ENCODE assay signal across 24 cellular contexts in genomic region chr1:244021427-244021826, GRCh38. TPM values are rescaled to one million over a fixed set of nuclear protein-coding genes. Genes with fewer than 3 reads are reported as not detected.
DNase-seq lines count a peak whose midpoint lies in the region; ATAC-seq and TF ChIP-seq lines count a peak whose summit lies in the region.
"Had no signal": no experiment of that assay in that cellular context is flagged by ENCODE, and none has a peak within 500 bp of the region (broad histone marks: within the 10 kb centered on the region; RNA-seq: fewer than 3 reads in every experiment).

No MANE protein-coding gene starts in this region.

- H3K27ac Mint-ChIP-seq in endodermal cell, result no peak overlapping the region
- H3K27ac Mint-ChIP-seq: CD8-positive, alpha-beta T cell; HFFc6; T-cell had no signal

- no peaks in the 10 kb centered on the region for H3K36me3 Mint-ChIP-seq in endodermal cell (ENCODE audit: low read depth)
- H3K36me3 Mint-ChIP-seq: CD8-positive, alpha-beta T cell; T-cell had no signal

- no peak overlapping the region for H4K91ac ChIP-seq in neuronal stem cell (ENCODE audit: low read depth, low read length, poor library complexity)

- H3K27me3 Mint-ChIP-seq in endodermal cell (ENCODE audit: insufficient read depth), result no peaks in the 10 kb centered on the region

- H3K27ac ChIP-seq in HUES64 (ENCODE audit: low read depth, low read length) (peak overlapping the region; percentile 28; the same call in 1 of the 2 replicates), endodermal cell (ENCODE audit: low read depth, low read length) (peak overlapping the region; percentile 88), neuronal stem cell (replicated peaks; ENCODE audit: low read length) (no peak overlapping the region)

- H3K4me3 ChIP-seq in HUES64 (ENCODE audit: low read length) (no peak overlapping the region), endodermal cell (ENCODE audit: low read length) (no peak overlapping the region), neuronal stem cell (ENCODE audit: low read length in 2 of 2) (no peak overlapping the region)

- H3K27me3 ChIP-seq in HUES64 (ENCODE audit: insufficient read depth, low read length) (no peaks in the 10 kb centered on the region), endodermal cell (ENCODE audit: control insufficient read depth, insufficient read depth, low read length, poor library complexity, severe bottlenecking) (no peaks in the 10 kb centered on the region), neuronal stem cell (ENCODE audit: control insufficient read depth in 3 of 3, insufficient read depth in 3 of 3, low read depth in 1 of 3, low read length in 3 of 3) (no peaks in the 10 kb centered on the region)

- H3K4me1 Mint-ChIP-seq in endodermal cell, result no peaks in the 10 kb centered on the region
- H3K4me1 Mint-ChIP-seq: T-cell had no signal

- H3K18ac ChIP-seq in neuronal stem cell (ENCODE audit: low read length), result peak overlapping the region; percentile 12

- WGBS in HUES64, result 54% methylated on average over 1 of the region's 1 CpG
- WGBS in endodermal cell (ENCODE audit: insufficient coverage in 1 of 2, insufficient read length in 1 of 2), 2 experiments, result 63 to 86% methylated on average over 1 of the region's 1 CpG
- no CpG with 5 or more reads among the region's 1 CpG for whole genome bisulfite sequencing in neuronal stem cell (ENCODE audit: extremely low coverage in 2 of 2, insufficient read length in 2 of 2, insufficient replicate concordance in 1 of 2), 2 donors

- peak; percentile 8 for DNase-seq in ELF-1 (ENCODE audit: low read depth, low spot score)
- DNase-seq in endodermal cell, result no peak
- no peak for DNase-seq in neuronal stem cell (ENCODE audit: low spot score)
- no peak for DNase-seq in iPS-NIHi7 (ENCODE audit: extremely low spot score)
- no peak for DNase-seq in superior temporal gyrus (ENCODE audit: extremely low spot score)
- DNase-seq: 8988T; AML-193; C1 segment of cervical spinal cord; Calu3; CD8-positive, alpha-beta T cell; GDM1; HFFc6; KBM-7; MM.1S; NCI-H1048; NCI-H1436; NCI-H2029; NCI-H2227 treated with DMSO at 0.1 percent for 48 hours; NCI-H510A treated with DMSO at 0.1 percent for 48 hours; NCI-H774; T-cell had no signal

- no peak overlapping the region for H3K4me3 Mint-ChIP-seq in endodermal cell
- H3K4me3 Mint-ChIP-seq: CD8-positive, alpha-beta T cell; HFFc6; T-cell had no signal

- H3K9me3 Mint-ChIP-seq in endodermal cell, result peaks cover 4% of the 10 kb centered on the region
- H3K9me3 Mint-ChIP-seq: CD8-positive, alpha-beta T cell; HFFc6 had no signal

- H3K4me2 ChIP-seq in neuronal stem cell (ENCODE audit: insufficient read depth, low read length, poor library complexity, severe bottlenecking), result no peak overlapping the region

- H2BK12ac ChIP-seq in neuronal stem cell (ENCODE audit: low read length), result no peak overlapping the region

- no peak overlapping the region for H4K8ac ChIP-seq in neuronal stem cell (ENCODE audit: low read depth, low read length)

- H3K14ac ChIP-seq in neuronal stem cell (ENCODE audit: low read length), result no peak overlapping the region

- no peak for ATAC-seq in HG03457 (IDR thresholded peaks at IDR 0.05; ENCODE audit: unreplicated experiment)
- ATAC-seq: CD8-positive, alpha-beta T cell; Panc1; T-cell had no signal

- no peak overlapping the region for H2AK5ac ChIP-seq in neuronal stem cell (ENCODE audit: low read depth, low read length)

- no peak overlapping the region for H3K23ac ChIP-seq in neuronal stem cell (ENCODE audit: low read depth, low read length, poor library complexity)

- no peaks in the 10 kb centered on the region for H3K79me1 ChIP-seq in neuronal stem cell (ENCODE audit: low read depth, low read length)

- H3K4ac ChIP-seq in neuronal stem cell (ENCODE audit: low read length), result no peak overlapping the region

- H3K9ac ChIP-seq in HUES64 (ENCODE audit: low read depth, low read length) (no peak overlapping the region), endodermal cell (ENCODE audit: extremely low read depth, low read length, poor library complexity, severe bottlenecking) (no peak overlapping the region), neuronal stem cell (ENCODE audit: low read depth, low read length, poor library complexity) (no peak overlapping the region)

- H3K9me3 ChIP-seq in HUES64 (ENCODE audit: insufficient read depth, low read depth, low read length), result no peaks in the 10 kb centered on the region
- H3K9me3 ChIP-seq in endodermal cell (ENCODE audit: control insufficient read depth, low read length), result no peaks in the 10 kb centered on the region
- H3K9me3 ChIP-seq in neuronal stem cell (replicated peaks in 1 of 2; ENCODE audit: control insufficient read depth in 2 of 2, insufficient read depth in 1 of 2, low read depth in 1 of 2, low read length in 2 of 2), result no peaks in the 10 kb centered on the region

- no peak overlapping the region for H2BK15ac ChIP-seq in neuronal stem cell (ENCODE audit: low read length)

- H2AFZ ChIP-seq in neuronal stem cell (ENCODE audit: low read length), result peak overlapping the region; percentile 69

- TF ChIP-seq CTCF in endodermal cell (conservative IDR thresholded peaks at IDR 0.05), result no peak

- H2BK5ac ChIP-seq in neuronal stem cell (ENCODE audit: low read length), result no peak overlapping the region

- H3K4me1 ChIP-seq in HUES64 (ENCODE audit: insufficient read depth, low read length), result peaks cover 21% of the 10 kb centered on the region
- no peaks in the 10 kb centered on the region for H3K4me1 ChIP-seq in endodermal cell (ENCODE audit: control insufficient read depth, insufficient read depth, low read length)
- peaks cover 2% of the 10 kb centered on the region in 2 donors for H3K4me1 ChIP-seq in neuronal stem cell (ENCODE audit: control insufficient read depth in 2 of 2, insufficient read depth in 1 of 2, low read depth in 1 of 2, low read length in 2 of 2)

- no peaks in the 10 kb centered on the region for H3K36me3 ChIP-seq in HUES64 (ENCODE audit: insufficient read depth, low read length)
- H3K36me3 ChIP-seq in endodermal cell (ENCODE audit: control insufficient read depth, insufficient read depth, low read length), result no peaks in the 10 kb centered on the region
- H3K36me3 ChIP-seq in neuronal stem cell (replicated peaks in 1 of 2; ENCODE audit: control insufficient read depth in 2 of 2, insufficient read depth in 2 of 2, low read length in 2 of 2), result no peaks in the 10 kb centered on the region

- H2BK120ac ChIP-seq in neuronal stem cell (ENCODE audit: low read depth, low read length), result no peak overlapping the region

RNA-seq across cellular contexts. Expression of gene ZBTB18, which starts 29.7 kb away (rescaled TPM):
- polyA plus RNA-seq in HUES64 (2013, experiment 1 of 2), result 7.8 TPM
- 10.8 TPM for polyA plus RNA-seq in HUES64 (2013, experiment 2 of 2)
- 10 to 100 TPM; 15.4 to 17.9 TPM for total RNA-seq in endodermal cell
- 56.0 TPM for polyA plus RNA-seq in endodermal cell (2013, experiment 1 of 2)
- polyA plus RNA-seq in endodermal cell (2013, experiment 2 of 2), result 50.5 TPM
- polyA plus RNA-seq in neuronal stem cell (2013, experiment 1 of 2), result 29.1 TPM
- polyA plus RNA-seq in neuronal stem cell (2013, experiment 2 of 2), result 30.0 TPM
